In genomic region chr1:95259245-95259644, GRCh38 we compare ENCODE assay signal across 2 cellular contexts.
TF ChIP-seq lines count a peak whose summit lies in the region.

No MANE protein-coding gene starts in this region.

TF ChIP-seq in neural cell, 6 proteins besides CTCF, POLR2A, EP300 and RAD21 (continued from another document):
- no peak for TF ChIP-seq TAF1 (IDR thresholded peaks at IDR 0.05; ENCODE audit: low read depth)
- TF ChIP-seq MXI1 (conservative IDR thresholded peaks at IDR 0.05; ENCODE audit: poor library complexity, severe bottlenecking) = no peak
- TF ChIP-seq, protein P1, sequence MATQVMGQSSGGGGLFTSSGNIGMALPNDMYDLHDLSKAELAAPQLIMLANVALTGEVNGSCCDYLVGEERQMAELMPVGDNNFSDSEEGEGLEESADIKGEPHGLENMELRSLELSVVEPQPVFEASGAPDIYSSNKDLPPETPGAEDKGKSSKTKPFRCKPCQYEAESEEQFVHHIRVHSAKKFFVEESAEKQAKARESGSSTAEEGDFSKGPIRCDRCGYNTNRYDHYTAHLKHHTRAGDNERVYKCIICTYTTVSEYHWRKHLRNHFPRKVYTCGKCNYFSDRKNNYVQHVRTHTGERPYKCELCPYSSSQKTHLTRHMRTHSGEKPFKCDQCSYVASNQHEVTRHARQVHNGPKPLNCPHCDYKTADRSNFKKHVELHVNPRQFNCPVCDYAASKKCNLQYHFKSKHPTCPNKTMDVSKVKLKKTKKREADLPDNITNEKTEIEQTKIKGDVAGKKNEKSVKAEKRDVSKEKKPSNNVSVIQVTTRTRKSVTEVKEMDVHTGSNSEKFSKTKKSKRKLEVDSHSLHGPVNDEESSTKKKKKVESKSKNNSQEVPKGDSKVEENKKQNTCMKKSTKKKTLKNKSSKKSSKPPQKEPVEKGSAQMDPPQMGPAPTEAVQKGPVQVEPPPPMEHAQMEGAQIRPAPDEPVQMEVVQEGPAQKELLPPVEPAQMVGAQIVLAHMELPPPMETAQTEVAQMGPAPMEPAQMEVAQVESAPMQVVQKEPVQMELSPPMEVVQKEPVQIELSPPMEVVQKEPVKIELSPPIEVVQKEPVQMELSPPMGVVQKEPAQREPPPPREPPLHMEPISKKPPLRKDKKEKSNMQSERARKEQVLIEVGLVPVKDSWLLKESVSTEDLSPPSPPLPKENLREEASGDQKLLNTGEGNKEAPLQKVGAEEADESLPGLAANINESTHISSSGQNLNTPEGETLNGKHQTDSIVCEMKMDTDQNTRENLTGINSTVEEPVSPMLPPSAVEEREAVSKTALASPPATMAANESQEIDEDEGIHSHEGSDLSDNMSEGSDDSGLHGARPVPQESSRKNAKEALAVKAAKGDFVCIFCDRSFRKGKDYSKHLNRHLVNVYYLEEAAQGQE (IDR thresholded peaks at IDR 0.05; ENCODE audit: borderline replicate concordance) = peak; percentile 62
- TF ChIP-seq POLR2AphosphoS5 (IDR thresholded peaks at IDR 0.05) = peak; percentile 65

TF ChIP-seq in WTC11, 78 proteins besides CTCF, POLR2A, EP300 and RAD21 (continued from another document):
- no peak for TF ChIP-seq SMAD4 (CRISPR knock-in tag; IDR thresholded peaks at IDR 0.05)
- TF ChIP-seq ATF1 (CRISPR knock-in tag; IDR thresholded peaks at IDR 0.05) = no peak
- TF ChIP-seq, protein P2, sequence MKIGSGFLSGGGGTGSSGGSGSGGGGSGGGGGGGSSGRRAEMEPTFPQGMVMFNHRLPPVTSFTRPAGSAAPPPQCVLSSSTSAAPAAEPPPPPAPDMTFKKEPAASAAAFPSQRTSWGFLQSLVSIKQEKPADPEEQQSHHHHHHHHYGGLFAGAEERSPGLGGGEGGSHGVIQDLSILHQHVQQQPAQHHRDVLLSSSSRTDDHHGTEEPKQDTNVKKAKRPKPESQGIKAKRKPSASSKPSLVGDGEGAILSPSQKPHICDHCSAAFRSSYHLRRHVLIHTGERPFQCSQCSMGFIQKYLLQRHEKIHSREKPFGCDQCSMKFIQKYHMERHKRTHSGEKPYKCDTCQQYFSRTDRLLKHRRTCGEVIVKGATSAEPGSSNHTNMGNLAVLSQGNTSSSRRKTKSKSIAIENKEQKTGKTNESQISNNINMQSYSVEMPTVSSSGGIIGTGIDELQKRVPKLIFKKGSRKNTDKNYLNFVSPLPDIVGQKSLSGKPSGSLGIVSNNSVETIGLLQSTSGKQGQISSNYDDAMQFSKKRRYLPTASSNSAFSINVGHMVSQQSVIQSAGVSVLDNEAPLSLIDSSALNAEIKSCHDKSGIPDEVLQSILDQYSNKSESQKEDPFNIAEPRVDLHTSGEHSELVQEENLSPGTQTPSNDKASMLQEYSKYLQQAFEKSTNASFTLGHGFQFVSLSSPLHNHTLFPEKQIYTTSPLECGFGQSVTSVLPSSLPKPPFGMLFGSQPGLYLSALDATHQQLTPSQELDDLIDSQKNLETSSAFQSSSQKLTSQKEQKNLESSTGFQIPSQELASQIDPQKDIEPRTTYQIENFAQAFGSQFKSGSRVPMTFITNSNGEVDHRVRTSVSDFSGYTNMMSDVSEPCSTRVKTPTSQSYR (CRISPR knock-in tag; IDR thresholded peaks at IDR 0.05) = no peak
- TF ChIP-seq, protein P3, sequence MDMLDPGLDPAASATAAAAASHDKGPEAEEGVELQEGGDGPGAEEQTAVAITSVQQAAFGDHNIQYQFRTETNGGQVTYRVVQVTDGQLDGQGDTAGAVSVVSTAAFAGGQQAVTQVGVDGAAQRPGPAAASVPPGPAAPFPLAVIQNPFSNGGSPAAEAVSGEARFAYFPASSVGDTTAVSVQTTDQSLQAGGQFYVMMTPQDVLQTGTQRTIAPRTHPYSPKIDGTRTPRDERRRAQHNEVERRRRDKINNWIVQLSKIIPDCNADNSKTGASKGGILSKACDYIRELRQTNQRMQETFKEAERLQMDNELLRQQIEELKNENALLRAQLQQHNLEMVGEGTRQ (CRISPR knock-in tag; IDR thresholded peaks at IDR 0.05) = no peak
- no peak for TF ChIP-seq ZNF263 (CRISPR knock-in tag; IDR thresholded peaks at IDR 0.05; ENCODE audit: low read depth)
- TF ChIP-seq CREM (CRISPR knock-in tag; IDR thresholded peaks at IDR 0.05) = no peak
- TF ChIP-seq RORB (CRISPR knock-in tag; IDR thresholded peaks at IDR 0.05) = no peak
- TF ChIP-seq, protein P4, sequence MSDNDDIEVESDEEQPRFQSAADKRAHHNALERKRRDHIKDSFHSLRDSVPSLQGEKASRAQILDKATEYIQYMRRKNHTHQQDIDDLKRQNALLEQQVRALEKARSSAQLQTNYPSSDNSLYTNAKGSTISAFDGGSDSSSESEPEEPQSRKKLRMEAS (CRISPR knock-in tag; IDR thresholded peaks at IDR 0.05) = no peak
